In genomic region chr15:66565141-66565595, GRCh38 we compare ENCODE assay signal across 20 cellular contexts. TPM values are rescaled to one million over a fixed set of nuclear protein-coding genes. Genes with fewer than 3 reads are reported as not detected.
DNase-seq lines count a peak whose midpoint lies in the region; ATAC-seq, FAIRE-seq and TF ChIP-seq lines count a peak whose summit lies in the region.
"Had no signal": no experiment of that assay in that cellular context is flagged by ENCODE, and none has a peak within 500 bp of the region (broad histone marks: within the 10 kb centered on the region; RNA-seq: fewer than 3 reads in every experiment).

No MANE protein-coding gene starts in this region.

- H3F3A ChIP-seq in GM23248 (ENCODE audit: insufficient read depth): no peaks in the 10 kb centered on the region

- DNase-seq in WTC11 (ENCODE audit: low spot score) (no peak), neuronal stem cell (ENCODE audit: low spot score) (no peak), GM19239 (ENCODE audit: insufficient read length, low spot score) (no peak), GM23248 (no peak), NOMO-1 treated with DMSO at 0.1 percent for 48 hours (lab: John Stamatoyannopoulos, UW; ENCODE audit: unreplicated experiment) (no peak)
- DNase-seq: activated naive CD4-positive, alpha-beta T cell treated with Interleukin-2 at 50 U/mL for 16 hours; activated T-cell treated with anti-CD3 and anti-CD28 coated beads for 4 hours; CD4-positive, alpha-beta T cell; GDM1; left lung; NCI-H1105; NCI-H2081; T-helper 2 cell; testis had no signal

- H2AFZ ChIP-seq in neuronal stem cell (ENCODE audit: low read length): peak overlapping the region; percentile 93
- no peak overlapping the region for H2AFZ ChIP-seq in GM23248

- H2BK5ac ChIP-seq in neuronal stem cell (ENCODE audit: low read length): peak overlapping the region; percentile 89

- no peak overlapping the region for H2BK120ac ChIP-seq in neuronal stem cell (ENCODE audit: low read depth, low read length)

- peaks cover 30% of the 10 kb centered on the region for H3K4me1 Mint-ChIP-seq in WTC11

- H3K4me3 ChIP-seq in iPS-15b (ENCODE audit: low read depth, low read length) (peak overlapping the region; percentile 43), neuronal stem cell (ENCODE audit: low read length in 2 of 2) (peak overlapping the region; percentile 31 to 35), GM23248 (no peak overlapping the region)
- H3K4me3 ChIP-seq: left lung, testis had no signal

- H3K36me3 Mint-ChIP-seq in WTC11: no peaks in the 10 kb centered on the region

- peak overlapping the region; percentile 23 for H2BK15ac ChIP-seq in neuronal stem cell (ENCODE audit: low read length)

- peak overlapping the region; percentile 38 for H3K9ac ChIP-seq in ES-I3 (ENCODE audit: low read depth, low read length)
- H3K9ac ChIP-seq in iPS-15b (ENCODE audit: low read depth, low read length): no peak overlapping the region
- peak overlapping the region; percentile 82 for H3K9ac ChIP-seq in neuronal stem cell (ENCODE audit: low read depth, low read length, poor library complexity)
- H3K9ac ChIP-seq in GM23248: no peak overlapping the region

- no peaks in the 10 kb centered on the region for H3K79me2 ChIP-seq in GM23248 (ENCODE audit: insufficient read depth)

- H3K4me1 ChIP-seq in ES-I3 (ENCODE audit: insufficient read depth, low read length) (peaks cover 25% of the 10 kb centered on the region; the same call in 1 of the 2 replicates), iPS-15b (ENCODE audit: control insufficient read depth, insufficient read depth, low read length) (peaks cover 11% of the 10 kb centered on the region), neuronal stem cell (ENCODE audit: control insufficient read depth in 2 of 2, insufficient read depth in 1 of 2, low read depth in 1 of 2, low read length in 2 of 2) (peaks cover 12 to 29% of the 10 kb centered on the region in 2 donors), GM23248 (ENCODE audit: insufficient read depth) (no peaks in the 10 kb centered on the region)
- H3K4me1 ChIP-seq: testis had no signal

- H3K4me2 ChIP-seq in neuronal stem cell (ENCODE audit: insufficient read depth, low read length, poor library complexity, severe bottlenecking): peak overlapping the region; percentile 41
- H3K4me2 ChIP-seq in GM23248 (ENCODE audit: unreplicated experiment): no peak overlapping the region

- H3K27ac Mint-ChIP-seq in WTC11: no peak overlapping the region
- H3K27ac Mint-ChIP-seq: CD4-positive, alpha-beta T cell had no signal

- no peaks in the 10 kb centered on the region for H3K27me3 Mint-ChIP-seq in WTC11 (ENCODE audit: low read depth)
- H3K27me3 Mint-ChIP-seq: CD4-positive, alpha-beta T cell; central memory CD8-positive, alpha-beta T cell had no signal

- CTCF ChIA-PET in WTC11 (lab: Charles Lee): interaction anchor here (0.7 to 2.6 kb wide), 11 partner anchors 15 to 854 kb away, joined by 3 to 20 read pairs (median 7); partner anchors contain the start of genes SMAD6 and SNAPC5

- peak overlapping the region; percentile 96 for H3K4ac ChIP-seq in neuronal stem cell (ENCODE audit: low read length)

- POLR2A ChIA-PET in WTC11 (lab: Charles Lee): no interaction called here

- H3K27me3 ChIP-seq in iPS-15b (ENCODE audit: control insufficient read depth, insufficient read depth, low read length) (no peaks in the 10 kb centered on the region), neuronal stem cell (ENCODE audit: control insufficient read depth in 3 of 3, insufficient read depth in 3 of 3, low read depth in 1 of 3, low read length in 3 of 3) (no peaks in the 10 kb centered on the region), GM23248 (replicated peaks; ENCODE audit: insufficient read depth) (no peaks in the 10 kb centered on the region)
- H3K27me3 ChIP-seq: left lung, testis had no signal

- H3K36me3 ChIP-seq in ES-I3 (ENCODE audit: insufficient read depth, low read length) (peaks cover 3% of the 10 kb centered on the region; the same call in 1 of the 2 replicates), iPS-15b (ENCODE audit: control insufficient read depth, insufficient read depth, low read length) (peaks cover 2% of the 10 kb centered on the region), neuronal stem cell (replicated peaks in 1 of 2; ENCODE audit: control insufficient read depth in 2 of 2, insufficient read depth in 2 of 2, low read length in 2 of 2) (peaks cover 0 to 8% of the 10 kb centered on the region in 2 donors), GM23248 (ENCODE audit: low read depth) (no peaks in the 10 kb centered on the region)
- H3K36me3 ChIP-seq: left lung had no signal

- peak overlapping the region; percentile 80 for H2AK5ac ChIP-seq in neuronal stem cell (ENCODE audit: low read depth, low read length)

- H3K4me3 Mint-ChIP-seq in WTC11: peak overlapping the region; percentile 51; the same call in 1 of the 2 replicates
- H3K4me3 Mint-ChIP-seq: CD4-positive, alpha-beta T cell; central memory CD8-positive, alpha-beta T cell had no signal

- H4K91ac ChIP-seq in neuronal stem cell (ENCODE audit: low read depth, low read length, poor library complexity): peak overlapping the region; percentile 22

- H3K27ac ChIP-seq in neuronal stem cell (replicated peaks; ENCODE audit: low read length) (peak overlapping the region; percentile 83), GM23248 (no peak overlapping the region)
- H3K27ac ChIP-seq: left lung, testis had no signal

- FAIRE-seq in GM19239 (lab: Jason Lieb, UNC): no peak
- FAIRE-seq: RCC 7860 had no signal

- peak overlapping the region; percentile 88 for H3K18ac ChIP-seq in neuronal stem cell (ENCODE audit: low read length)

- no peak overlapping the region for H3K23ac ChIP-seq in neuronal stem cell (ENCODE audit: low read depth, low read length, poor library complexity)

- no peaks in the 10 kb centered on the region for H3K9me2 ChIP-seq in GM23248 (ENCODE audit: insufficient read depth)

- H4K8ac ChIP-seq in neuronal stem cell (ENCODE audit: low read depth, low read length): no peak overlapping the region

- no peak for TF ChIP-seq CTCF in WTC11 (IDR thresholded peaks at IDR 0.05)

- no peaks in the 10 kb centered on the region for H3K9me3 ChIP-seq in ES-I3 (ENCODE audit: control insufficient read depth, insufficient read depth, low read length)
- no peaks in the 10 kb centered on the region for H3K9me3 ChIP-seq in iPS-15b (ENCODE audit: control insufficient read depth, insufficient read depth, low read length)
- H3K9me3 ChIP-seq in neuronal stem cell (replicated peaks in 1 of 2; ENCODE audit: control insufficient read depth in 2 of 2, insufficient read depth in 1 of 2, low read depth in 1 of 2, low read length in 2 of 2): no peaks in the 10 kb centered on the region
- H3K9me3 ChIP-seq in GM23248 (ENCODE audit: low read depth): no peaks in the 10 kb centered on the region
- H3K9me3 ChIP-seq: left lung, testis had no signal

- H3K9me3 Mint-ChIP-seq in WTC11: no peaks in the 10 kb centered on the region
- H3K9me3 Mint-ChIP-seq: CD4-positive, alpha-beta T cell; central memory CD8-positive, alpha-beta T cell had no signal

- no peaks in the 10 kb centered on the region for H4K20me1 ChIP-seq in GM23248 (ENCODE audit: insufficient read depth)

- in situ Hi-C loops in GM23248 (cut with MboI): no loop called here

- peaks cover 9% of the 10 kb centered on the region for H3K79me1 ChIP-seq in neuronal stem cell (ENCODE audit: low read depth, low read length)

- ATAC-seq in WTC11 (peak; percentile 15), HG02798 (IDR thresholded peaks at IDR 0.05; ENCODE audit: poor library complexity, unreplicated experiment) (no peak)

- H2BK12ac ChIP-seq in neuronal stem cell (ENCODE audit: low read length): peak overlapping the region; percentile 93

- WGBS in neuronal stem cell (ENCODE audit: extremely low coverage in 2 of 2, insufficient read length in 2 of 2, insufficient replicate concordance in 1 of 2), 2 donors: no CpG with 5 or more reads among the region's 9 CpGs
- 81 to 86% methylated on average over 9 of the region's 9 CpGs for WGBS in GM23248 (ENCODE audit: low coverage in 1 of 2, low lambda C conversion rate in 2 of 2, missing lambda C conversion rate in 2 of 2), 2 experiments

- peak overlapping the region; percentile 56 for H3K14ac ChIP-seq in neuronal stem cell (ENCODE audit: low read length)

TF ChIP-seq in WTC11, 78 proteins besides CTCF, POLR2A, EP300 and RAD21 (continues in another document):
- TF ChIP-seq, protein P1, sequence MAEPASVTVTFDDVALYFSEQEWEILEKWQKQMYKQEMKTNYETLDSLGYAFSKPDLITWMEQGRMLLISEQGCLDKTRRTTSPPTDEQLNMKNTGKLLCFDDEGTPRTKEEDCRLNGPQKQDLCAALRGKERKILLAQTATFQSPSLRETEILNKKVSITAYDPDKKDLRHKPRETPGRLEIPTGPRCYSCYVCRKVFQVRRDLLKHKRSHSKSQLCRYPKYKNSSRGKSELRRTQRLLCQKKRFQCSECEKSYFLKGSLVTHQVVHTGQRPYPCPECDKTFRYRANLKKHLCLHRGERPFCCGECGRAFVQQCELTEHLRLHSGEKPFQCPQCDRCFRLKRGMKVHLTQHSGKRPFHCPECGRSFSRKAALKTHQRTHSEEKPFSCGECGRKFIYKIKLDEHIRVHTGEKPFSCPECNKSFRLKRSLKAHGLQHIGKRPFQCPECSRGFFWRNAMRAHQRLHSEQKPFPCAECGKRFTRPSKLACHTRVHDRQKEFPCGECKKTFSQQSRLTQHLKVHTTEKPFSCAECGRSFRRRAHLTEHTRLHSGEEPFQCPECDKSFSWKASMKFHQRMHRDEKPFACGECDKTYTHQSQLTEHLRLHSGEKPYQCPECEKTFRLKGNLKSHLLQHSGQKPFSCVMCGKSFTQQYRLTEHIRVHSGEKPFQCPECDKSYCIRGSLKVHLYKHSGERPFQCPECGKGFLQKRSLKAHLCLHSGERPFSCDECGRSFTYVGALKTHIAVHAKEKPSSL (CRISPR knock-in tag; conservative IDR thresholded peaks at IDR 0.05): no peak
- TF ChIP-seq, protein P2, sequence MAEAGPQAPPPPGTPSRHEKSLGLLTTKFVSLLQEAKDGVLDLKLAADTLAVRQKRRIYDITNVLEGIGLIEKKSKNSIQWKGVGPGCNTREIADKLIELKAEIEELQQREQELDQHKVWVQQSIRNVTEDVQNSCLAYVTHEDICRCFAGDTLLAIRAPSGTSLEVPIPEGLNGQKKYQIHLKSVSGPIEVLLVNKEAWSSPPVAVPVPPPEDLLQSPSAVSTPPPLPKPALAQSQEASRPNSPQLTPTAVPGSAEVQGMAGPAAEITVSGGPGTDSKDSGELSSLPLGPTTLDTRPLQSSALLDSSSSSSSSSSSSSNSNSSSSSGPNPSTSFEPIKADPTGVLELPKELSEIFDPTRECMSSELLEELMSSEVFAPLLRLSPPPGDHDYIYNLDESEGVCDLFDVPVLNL (CRISPR knock-in tag; IDR thresholded peaks at IDR 0.05; ENCODE audit: borderline replicate concordance, low read depth): no peak
- no peak for TF ChIP-seq FOXJ3 (CRISPR knock-in tag; IDR thresholded peaks at IDR 0.05; ENCODE audit: borderline replicate concordance)

RNA-seq across cellular contexts. Expression of gene LCTL, which starts 0.6 kb away (rescaled TPM):
- 2.2 to 3.2 TPM (median 3.0 TPM) in 3 replicates for total RNA-seq in WTC11 (2021)
- 10.9 TPM for polyA plus RNA-seq in neuronal stem cell (2013, experiment 1 of 2)
- polyA plus RNA-seq in neuronal stem cell (2013, experiment 2 of 2): 10.4 TPM
- total RNA-seq in GM23248 (2014; rRNA removed; shearing (Covaris generic)): 1.0 TPM in 1 of 2 replicates, not detected in the other
- 0.28 and 0.68 TPM in 2 replicates for polyA plus RNA-seq in GM23248 (2016; fragmentation: Nextera tagmentation; extraction: Ambion mirVana)
- total RNA-seq: CD4-positive, alpha-beta T cell; NCI-H460 had no signal

Comparison
In these comparisons a context has a peak if more than half of its experiments do, and no peak if none do; other contexts are left out.
1. H3K9ac ChIP-seq: peak in ES-I3 (single experiment) and neuronal stem cell (single experiment); none in iPS-15b (single experiment) and GM23248 (single experiment).